ENCODE assay signal across 20 cellular contexts in genomic region chr3:108970561-108970960, GRCh38. TPM values are rescaled to one million over a fixed set of nuclear protein-coding genes. Genes with fewer than 3 reads are reported as not detected.
DNase-seq lines count a peak whose midpoint lies in the region; ATAC-seq and TF ChIP-seq lines count a peak whose summit lies in the region.
"Had no signal": no experiment of that assay in that cellular context is flagged by ENCODE, and none has a peak within 500 bp of the region (broad histone marks: within the 10 kb centered on the region; RNA-seq: fewer than 3 reads in every experiment).

No MANE protein-coding gene starts in this region.

- no peak overlapping the region for H3K27ac ChIP-seq in BLaER1 treated with 17β-estradiol and CSF1 and Interleukin-3, amounts not matched to agents 10 nM and 100 nM
- H3K27ac ChIP-seq: A549, BLaER1, SJSA1 had no signal

- POLR2A ChIA-PET in WTC11 (lab: Charles Lee) = no interaction called here

- CTCF ChIA-PET in WTC11 (lab: Charles Lee) = interaction anchor here (0.5 to 1.7 kb wide), 2 partner anchors 53 to 1192 kb away, joined by 4 to 5 read pairs; no protein-coding TSS in a partner anchor

- no peak overlapping the region for H3K9ac ChIP-seq in BLaER1 treated with 17β-estradiol and CSF1 and Interleukin-3, amounts not matched to agents 10 nM and 100 nM
- H3K9ac ChIP-seq: BLaER1 had no signal

- no peaks in the 10 kb centered on the region for H3K36me3 ChIP-seq in BLaER1 treated with 17β-estradiol and CSF1 and Interleukin-3, amounts not matched to agents 10 nM and 100 nM
- H3K36me3 ChIP-seq: BLaER1, HAP-1, SJSA1 had no signal

- no peak for TF ChIP-seq CTCF in WTC11 (IDR thresholded peaks at IDR 0.05)

- peak; percentile 82 for ATAC-seq in WTC11
- ATAC-seq: A549; CD8-positive, alpha-beta T cell; K562 had no signal

- H3K4me3 ChIP-seq in BLaER1 treated with 17β-estradiol and CSF1 and Interleukin-3, amounts not matched to agents 10 nM and 100 nM = no peak overlapping the region
- H3K4me3 ChIP-seq: A549, BLaER1, HAP-1, K562, SJSA1 had no signal

- H3K4me2 ChIP-seq in BLaER1 treated with 17β-estradiol and CSF1 and Interleukin-3, amounts not matched to agents 10 nM and 100 nM = peak overlapping the region in 7 of 11 experiments; percentile 18 to 58 (median 48); a peak in 10 of 22 replicates
- H3K4me2 ChIP-seq: A549 had no signal

- H3K4me1 Mint-ChIP-seq in WTC11 = 0 out of 2 replicates have a peak, but pooled peaks cover 3% of the 10 kb centered on the region

- H3K4me3 Mint-ChIP-seq in WTC11 = no peak overlapping the region
- H3K4me3 Mint-ChIP-seq: CD8-positive, alpha-beta T cell had no signal

- H3K9me3 ChIP-seq in BLaER1 treated with 17β-estradiol and CSF1 and Interleukin-3, amounts not matched to agents 10 nM and 100 nM (replicated peaks in 1 of 11) = no peaks in the 10 kb centered on the region
- H3K9me3 ChIP-seq: A549, BLaER1, HAP-1, SJSA1 had no signal

- H3K4me1 ChIP-seq in BLaER1 treated with 17β-estradiol and CSF1 and Interleukin-3, amounts not matched to agents 10 nM and 100 nM = peaks cover 0 to 20% (median 18%) of the 10 kb centered on the region in 10 experiments; a peak in 14 of 20 replicates
- H3K4me1 ChIP-seq: A549, HAP-1, SJSA1 had no signal

- DNase-seq in NCI-H128 (lab: John Stamatoyannopoulos, UW; ENCODE audit: unreplicated experiment) (peak; percentile 23), WTC11 (ENCODE audit: low spot score) (no peak), iris pigment epithelial cell (ENCODE audit: low read depth) (peak; percentile 5), NCI-H1048 (lab: John Stamatoyannopoulos, UW) (no peak), hypothalamus (lab: John Stamatoyannopoulos, UW) (no peak), NCI-H510A treated with DMSO at 0.1 percent for 48 hours (lab: John Stamatoyannopoulos, UW) (no peak)
- DNase-seq: CD8-positive, alpha-beta T cell; DMS79 treated with DMSO at 0.1 percent for 48 hours; NCI-H1105; NCI-H1694; NCI-H2081 treated with DMSO at 0.1 percent for 48 hours; NCI-H226; NCI-H526 had no signal

- H3K27me3 ChIP-seq in BLaER1 treated with 17β-estradiol and CSF1 and Interleukin-3, amounts not matched to agents 10 nM and 100 nM = no peaks in the 10 kb centered on the region
- H3K27me3 ChIP-seq: BLaER1, SJSA1 had no signal

- H3K36me3 Mint-ChIP-seq in WTC11 = no peaks in the 10 kb centered on the region
- H3K36me3 Mint-ChIP-seq: CD8-positive, alpha-beta T cell had no signal

- no peaks in the 10 kb centered on the region for H3K9me3 Mint-ChIP-seq in WTC11
- H3K9me3 Mint-ChIP-seq: CD8-positive, alpha-beta T cell had no signal

- no peaks in the 10 kb centered on the region for H3K27me3 Mint-ChIP-seq in WTC11 (ENCODE audit: low read depth)

- no peak overlapping the region for H3K27ac Mint-ChIP-seq in WTC11
- H3K27ac Mint-ChIP-seq: CD8-positive, alpha-beta T cell had no signal

- H4K20me1 ChIP-seq in BLaER1 treated with 17β-estradiol and CSF1 and Interleukin-3, amounts not matched to agents 10 nM and 100 nM = no peaks in the 10 kb centered on the region
- H4K20me1 ChIP-seq: BLaER1 had no signal

TF ChIP-seq in WTC11, 78 proteins besides CTCF, POLR2A, EP300 and RAD21:
- TF ChIP-seq MYBL2 (CRISPR knock-in tag; IDR thresholded peaks at IDR 0.05) (no peak), ATF3 (CRISPR knock-in tag; conservative IDR thresholded peaks at IDR 0.05) (no peak), ZNF416 (CRISPR knock-in tag; IDR thresholded peaks at IDR 0.05) (no peak), CREB1 (CRISPR knock-in tag; IDR thresholded peaks at IDR 0.05) (no peak), KAT7 (CRISPR knock-in tag; IDR thresholded peaks at IDR 0.05; ENCODE audit: borderline replicate concordance) (no peak), GTF2I (CRISPR knock-in tag; conservative IDR thresholded peaks at IDR 0.05) (no peak), ZNF425 (CRISPR knock-in tag; conservative IDR thresholded peaks at IDR 0.05) (no peak), SMAD3 (CRISPR knock-in tag; IDR thresholded peaks at IDR 0.05; ENCODE audit: borderline replicate concordance) (no peak), ATF2 (CRISPR knock-in tag; IDR thresholded peaks at IDR 0.05; ENCODE audit: borderline replicate concordance, low read depth) (no peak), ZNF512 (CRISPR knock-in tag; IDR thresholded peaks at IDR 0.05; ENCODE audit: borderline replicate concordance) (no peak), ERG (CRISPR knock-in tag; IDR thresholded peaks at IDR 0.05) (no peak), MXD4 (CRISPR knock-in tag; IDR thresholded peaks at IDR 0.05; ENCODE audit: borderline replicate concordance) (no peak), MAX (CRISPR knock-in tag; IDR thresholded peaks at IDR 0.05) (no peak), ZNF219 (CRISPR knock-in tag; IDR thresholded peaks at IDR 0.05; ENCODE audit: borderline replicate concordance) (no peak), NR2C2 (CRISPR knock-in tag; IDR thresholded peaks at IDR 0.05) (no peak), RELA (CRISPR knock-in tag; IDR thresholded peaks at IDR 0.05; ENCODE audit: borderline replicate concordance) (no peak)

RNA-seq across cellular contexts. Expression of gene GUCA1C, which starts 16.9 kb away (rescaled TPM):
- total RNA-seq in WTC11 (2021) = not detected in 3 replicates
- total RNA-seq: CD8-positive, alpha-beta T cell; G401; K562; SJSA1 had no signal

Comparison
In these comparisons a context has a peak if more than half of its experiments do, and no peak if none do; other contexts are left out.
1. DNase-seq: peak in NCI-H128 (single experiment) and iris pigment epithelial cell (single experiment); none in WTC11 (single experiment), NCI-H1048 (single experiment), hypothalamus (0 of 51) and NCI-H510A treated with DMSO at 0.1 percent for 48 hours (single experiment).